In genomic region chr4:123856689-123857545, GRCh38 we compare ENCODE assay signal across 9 cellular contexts.
DNase-seq lines count a peak whose midpoint lies in the region; ATAC-seq, FAIRE-seq and TF ChIP-seq lines count a peak whose summit lies in the region.
"Had no signal": no experiment of that assay in that cellular context is flagged by ENCODE, and none has a peak within 500 bp of the region (broad histone marks: within the 10 kb centered on the region; RNA-seq: fewer than 3 reads in every experiment).

No MANE protein-coding gene starts in this region.

- WGBS in A549 (ENCODE audit: missing lambda C conversion rate) = 8% methylated on average over 9 of the region's 9 CpGs

- no peak for TF ChIP-seq RAD21 in A549 (conservative IDR thresholded peaks at IDR 0.05 in 1 of 2, IDR thresholded peaks at IDR 0.05 in 1 of 2)

- FAIRE-seq in A549 (lab: Jason Lieb, UNC) = no peak

- H3K36me3 Mint-ChIP-seq in activated CD4-positive, alpha-beta T cell treated with anti-CD3 and anti-CD28 coated beads, Interleukin-2, amount 10 ng/mL, durations not matched to agents 24 days and 14 days (ENCODE audit: low read depth) = no peaks in the 10 kb centered on the region

- H3K4me1 ChIP-seq in A549 (no peaks in the 10 kb centered on the region), duodenal mucosa (ENCODE audit: control insufficient read depth in 1 of 2, insufficient read depth in 2 of 2, low read length in 2 of 2) (peaks cover 0 to 8% of the 10 kb centered on the region in 2 donors)

- ATAC-seq in A549 (peak in 1 of 2 experiments; percentile 59; a peak in 2 of 6 replicates), HG02759 (IDR thresholded peaks at IDR 0.05; ENCODE audit: unreplicated experiment) (no peak)

- no peak for TF ChIP-seq POLR2A in A549 (IDR thresholded peaks at IDR 0.05; ENCODE audit: low read length)

- H3K9me3 ChIP-seq in A549 (no peaks in the 10 kb centered on the region), duodenal mucosa (ENCODE audit: control insufficient read depth in 1 of 2, low read length in 2 of 2) (no peaks in the 10 kb centered on the region)

- 0 out of 3 replicates have a peak overlapping the region, but pooled peaks have one; percentile 30 for H3K4me2 ChIP-seq in A549

- no peak for TF ChIP-seq EP300 in A549 (IDR thresholded peaks at IDR 0.05)

- CTCF ChIA-PET in A549 (lab: Yijun Ruan, JAX) = interaction anchor here (1.4 kb wide), 1 partner anchor 13 kb away, joined by 4 read pairs; no protein-coding TSS in a partner anchor

- TF ChIP-seq CTCF in A549 (IDR thresholded peaks at IDR 0.05) = no peak

- DNase-seq in A549 (ENCODE audit: low read depth in 1 of 2, low spot score in 1 of 2) (peak; percentile 3 to 10), M059J (ENCODE audit: low read depth) (peak; percentile 23), medulla oblongata (ENCODE audit: extremely low spot score) (peak; percentile 34), SKM-1 treated with dmso at 0.1 percent for 144 hours (lab: John Stamatoyannopoulos, UW; ENCODE audit: unreplicated experiment) (no peak), T-helper 9 cell (no peak)
- no peak for DNase-seq in activated CD4-positive, alpha-beta T cell treated with anti-CD3 and anti-CD28 coated beads, Interleukin-2, amount 10 ng/mL, durations not matched to agents 24 days and 14 days
- DNase-seq: stimulated activated CD4-positive, alpha-beta T cell treated with anti-CD3 and anti-CD28 coated beads, Interleukin-2, amount 100 ng/mL, for 48 hours had no signal

- H3K4me3 ChIP-seq in A549 (no peak overlapping the region), duodenal mucosa (ENCODE audit: low read depth in 1 of 2, low read length in 2 of 2) (peak overlapping the region; percentile 38 to 50)

- POLR2A ChIA-PET in A549 (lab: Yijun Ruan, JAX) = no interaction called here

- peak overlapping the region in 1 of 2 donors; percentile 5 for H3K9ac ChIP-seq in duodenal mucosa (ENCODE audit: low read depth in 1 of 2, low read length in 2 of 2)

- no peaks in the 10 kb centered on the region for H3K27me3 ChIP-seq in duodenal mucosa (ENCODE audit: control insufficient read depth in 1 of 2, insufficient read depth in 2 of 2, low read length in 2 of 2)

- no peaks in the 10 kb centered on the region for H3K9me3 Mint-ChIP-seq in activated CD4-positive, alpha-beta T cell treated with anti-CD3 and anti-CD28 coated beads, Interleukin-2, amount 10 ng/mL, durations not matched to agents 24 days and 14 days

- intact Hi-C loops in activated CD4-positive, alpha-beta T cell treated with anti-CD3 and anti-CD28 coated beads, Interleukin-2, amount 10 ng/mL, durations not matched to agents 24 days and 14 days (cut with micrococcal nuclease) = no loop called here

- H3K4me3 Mint-ChIP-seq in activated CD4-positive, alpha-beta T cell treated with anti-CD3 and anti-CD28 coated beads, Interleukin-2, amount 10 ng/mL, durations not matched to agents 24 days and 14 days = no peak overlapping the region

- peaks cover 2% of the 10 kb centered on the region for H3K27me3 Mint-ChIP-seq in activated CD4-positive, alpha-beta T cell treated with anti-CD3 and anti-CD28 coated beads, Interleukin-2, amount 10 ng/mL, durations not matched to agents 24 days and 14 days

- H3K27ac Mint-ChIP-seq in activated CD4-positive, alpha-beta T cell treated with anti-CD3 and anti-CD28 coated beads, Interleukin-2, amount 10 ng/mL, durations not matched to agents 24 days and 14 days = no peak overlapping the region

- no peaks in the 10 kb centered on the region for H3K4me1 Mint-ChIP-seq in activated CD4-positive, alpha-beta T cell treated with anti-CD3 and anti-CD28 coated beads, Interleukin-2, amount 10 ng/mL, durations not matched to agents 24 days and 14 days

- H3K27ac ChIP-seq in A549 (no peak overlapping the region), duodenal mucosa (ENCODE audit: low read depth, low read length) (peak overlapping the region; percentile 4)

- H3K36me3 ChIP-seq in duodenal mucosa (ENCODE audit: control insufficient read depth in 1 of 2, insufficient read depth in 2 of 2, low read length in 2 of 2) = no peaks in the 10 kb centered on the region

TF ChIP-seq in A549, 52 proteins besides CTCF, POLR2A, EP300 and RAD21:
- no peak for TF ChIP-seq MAFK (IDR thresholded peaks at IDR 0.05; ENCODE audit: partially characterized antibody)
- no peak for TF ChIP-seq FOXS1 (CRISPR knock-in tag; IDR thresholded peaks at IDR 0.05)
- no peak for TF ChIP-seq CBX2 (IDR thresholded peaks at IDR 0.05; ENCODE audit: borderline replicate concordance, low read depth)
- no peak for TF ChIP-seq TP53 (CRISPR knock-in tag; IDR thresholded peaks at IDR 0.05)

Comparison
In these comparisons a context has a peak if more than half of its experiments do, and no peak if none do; other contexts are left out.
1. DNase-seq: peak in A549 (2 of 2), M059J (single experiment) and medulla oblongata (single experiment); none in activated CD4-positive, alpha-beta T cell treated with anti-CD3 and anti-CD28 coated beads, Interleukin-2, amount 10 ng/mL, durations not matched to agents 24 days and 14 days (single experiment), SKM-1 treated with dmso at 0.1 percent for 144 hours (single experiment) and T-helper 9 cell (single experiment).